In the genomic region with DNA sequence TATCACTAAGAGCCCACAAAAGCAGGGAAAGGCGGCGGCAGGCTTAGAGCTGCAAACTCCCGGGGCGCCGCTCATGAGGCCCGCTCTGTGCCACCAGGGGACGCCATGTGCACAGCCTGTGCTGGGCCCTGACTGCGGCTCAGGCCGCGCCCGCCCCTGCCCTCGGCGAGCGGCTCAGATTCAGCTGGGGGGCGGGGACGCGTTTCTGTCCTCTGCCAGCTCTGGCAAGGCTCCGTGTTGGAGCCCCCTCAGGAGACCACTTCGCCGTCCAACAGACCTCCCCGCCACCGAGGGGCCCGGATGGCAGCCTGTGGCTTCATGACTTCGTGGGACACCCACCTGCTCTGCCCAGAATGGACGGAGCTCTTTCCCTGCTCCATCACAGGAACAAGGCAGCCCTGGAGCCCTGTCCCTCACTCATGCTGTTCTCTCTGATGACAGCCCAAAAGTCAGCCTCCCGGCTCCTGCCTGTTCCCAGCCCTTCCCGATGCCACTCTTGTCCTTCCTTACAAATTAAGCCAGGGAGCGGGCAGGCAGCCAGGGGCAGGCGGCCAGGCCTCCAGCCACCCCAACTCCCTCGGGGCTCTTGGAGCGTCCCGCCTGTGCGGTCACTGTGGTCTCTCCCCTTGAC, we compare ENCODE assay signal across 1 cellular context.
TF ChIP-seq lines count a peak whose summit lies in the region.

No MANE protein-coding gene starts in this region.

TF ChIP-seq in HepG2, 621 proteins besides CTCF, POLR2A, EP300 and RAD21 (continued from another document and continues in another):
- peak; percentile 95 for TF ChIP-seq MYPOP (CRISPR knock-in tag; IDR thresholded peaks at IDR 0.05)
- 0 out of 2 replicates have a peak, but pooled peaks have one; percentile 45 for TF ChIP-seq NFATC3 (CRISPR knock-in tag; IDR thresholded peaks at IDR 0.05)
- TF ChIP-seq, protein P1, sequence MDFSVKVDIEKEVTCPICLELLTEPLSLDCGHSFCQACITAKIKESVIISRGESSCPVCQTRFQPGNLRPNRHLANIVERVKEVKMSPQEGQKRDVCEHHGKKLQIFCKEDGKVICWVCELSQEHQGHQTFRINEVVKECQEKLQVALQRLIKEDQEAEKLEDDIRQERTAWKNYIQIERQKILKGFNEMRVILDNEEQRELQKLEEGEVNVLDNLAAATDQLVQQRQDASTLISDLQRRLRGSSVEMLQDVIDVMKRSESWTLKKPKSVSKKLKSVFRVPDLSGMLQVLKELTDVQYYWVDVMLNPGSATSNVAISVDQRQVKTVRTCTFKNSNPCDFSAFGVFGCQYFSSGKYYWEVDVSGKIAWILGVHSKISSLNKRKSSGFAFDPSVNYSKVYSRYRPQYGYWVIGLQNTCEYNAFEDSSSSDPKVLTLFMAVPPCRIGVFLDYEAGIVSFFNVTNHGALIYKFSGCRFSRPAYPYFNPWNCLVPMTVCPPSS (IDR thresholded peaks at IDR 0.05) = no peak
- 0 out of 2 replicates have a peak, but pooled peaks have one; percentile 44 for TF ChIP-seq ZNF713 (CRISPR knock-in tag; IDR thresholded peaks at IDR 0.05)
- peak; percentile 65; the same call in 1 of the 2 replicates for TF ChIP-seq ZNF281 (CRISPR knock-in tag; IDR thresholded peaks at IDR 0.05; ENCODE audit: borderline replicate concordance)
- TF ChIP-seq FOXA3 (CRISPR knock-in tag; IDR thresholded peaks at IDR 0.05) = peak; percentile 40
- TF ChIP-seq, protein P2, sequence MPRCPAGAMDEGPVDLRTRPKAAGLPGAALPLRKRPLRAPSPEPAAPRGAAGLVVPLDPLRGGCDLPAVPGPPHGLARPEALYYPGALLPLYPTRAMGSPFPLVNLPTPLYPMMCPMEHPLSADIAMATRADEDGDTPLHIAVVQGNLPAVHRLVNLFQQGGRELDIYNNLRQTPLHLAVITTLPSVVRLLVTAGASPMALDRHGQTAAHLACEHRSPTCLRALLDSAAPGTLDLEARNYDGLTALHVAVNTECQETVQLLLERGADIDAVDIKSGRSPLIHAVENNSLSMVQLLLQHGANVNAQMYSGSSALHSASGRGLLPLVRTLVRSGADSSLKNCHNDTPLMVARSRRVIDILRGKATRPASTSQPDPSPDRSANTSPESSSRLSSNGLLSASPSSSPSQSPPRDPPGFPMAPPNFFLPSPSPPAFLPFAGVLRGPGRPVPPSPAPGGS (CRISPR knock-in tag; IDR thresholded peaks at IDR 0.05) = 0 out of 2 replicates have a peak, but pooled peaks have one; percentile 67
- TF ChIP-seq HNRNPLL (IDR thresholded peaks at IDR 0.05; ENCODE audit: low read depth, low read length, poor library complexity, severe bottlenecking) = peak; percentile 26
- TF ChIP-seq GATAD2A (CRISPR knock-in tag; IDR thresholded peaks at IDR 0.05) = peak; percentile 48; the same call in 1 of the 2 replicates
- peak; percentile 49; the same call in 1 of the 2 replicates for TF ChIP-seq ZFX (CRISPR knock-in tag; IDR thresholded peaks at IDR 0.05; ENCODE audit: low read depth)
- peak; percentile 51; the same call in 1 of the 2 replicates for TF ChIP-seq ZBTB38 (CRISPR knock-in tag; IDR thresholded peaks at IDR 0.05)
- TF ChIP-seq PATZ1 (CRISPR knock-in tag; IDR thresholded peaks at IDR 0.05) = peak; percentile 76
- TF ChIP-seq ZNF839 (CRISPR knock-in tag; IDR thresholded peaks at IDR 0.05; ENCODE audit: borderline replicate concordance) = 0 out of 2 replicates have a peak, but pooled peaks have one; percentile 35
- no peak for TF ChIP-seq ZSCAN31 (CRISPR knock-in tag; IDR thresholded peaks at IDR 0.05; ENCODE audit: low read depth)
- TF ChIP-seq, protein P3, sequence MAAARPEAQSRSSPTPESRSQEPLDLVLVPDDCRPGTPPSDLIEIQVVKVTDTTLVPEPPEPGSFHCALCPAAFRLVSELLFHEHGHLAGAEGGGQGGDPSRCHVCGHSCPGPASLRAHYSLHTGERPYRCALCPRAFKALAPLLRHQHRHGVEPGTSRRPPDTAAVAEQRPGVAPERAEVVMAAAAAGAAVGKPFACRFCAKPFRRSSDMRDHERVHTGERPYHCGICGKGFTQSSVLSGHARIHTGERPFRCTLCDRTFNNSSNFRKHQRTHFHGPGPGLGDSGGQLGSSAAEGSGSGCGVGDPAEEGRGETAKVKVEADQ (CRISPR knock-in tag; IDR thresholded peaks at IDR 0.05; ENCODE audit: borderline replicate concordance) = 0 out of 2 replicates have a peak, but pooled peaks have one; percentile 61
- 0 out of 2 replicates have a peak, but pooled peaks have one; percentile 41 for TF ChIP-seq ZNF605 (CRISPR knock-in tag; IDR thresholded peaks at IDR 0.05)
- peak; percentile 56 for TF ChIP-seq PHF5A (CRISPR knock-in tag; IDR thresholded peaks at IDR 0.05; ENCODE audit: low read depth, unreplicated experiment)
- TF ChIP-seq, protein P4, sequence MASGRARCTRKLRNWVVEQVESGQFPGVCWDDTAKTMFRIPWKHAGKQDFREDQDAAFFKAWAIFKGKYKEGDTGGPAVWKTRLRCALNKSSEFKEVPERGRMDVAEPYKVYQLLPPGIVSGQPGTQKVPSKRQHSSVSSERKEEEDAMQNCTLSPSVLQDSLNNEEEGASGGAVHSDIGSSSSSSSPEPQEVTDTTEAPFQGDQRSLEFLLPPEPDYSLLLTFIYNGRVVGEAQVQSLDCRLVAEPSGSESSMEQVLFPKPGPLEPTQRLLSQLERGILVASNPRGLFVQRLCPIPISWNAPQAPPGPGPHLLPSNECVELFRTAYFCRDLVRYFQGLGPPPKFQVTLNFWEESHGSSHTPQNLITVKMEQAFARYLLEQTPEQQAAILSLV (CRISPR knock-in tag; IDR thresholded peaks at IDR 0.05; ENCODE audit: borderline replicate concordance) = peak; percentile 79; the same call in 1 of the 2 replicates
- no peak for TF ChIP-seq ZNF589 (CRISPR knock-in tag; conservative IDR thresholded peaks at IDR 0.05)
- no peak for TF ChIP-seq ZBTB20 (CRISPR knock-in tag; IDR thresholded peaks at IDR 0.05; ENCODE audit: borderline replicate concordance, low read depth)
- TF ChIP-seq MYC (CRISPR knock-in tag; IDR thresholded peaks at IDR 0.05; ENCODE audit: borderline replicate concordance) = peak; percentile 65; the same call in 1 of the 2 replicates
- TF ChIP-seq ZNF549 (CRISPR knock-in tag; IDR thresholded peaks at IDR 0.05) = no peak
- TF ChIP-seq ERF (CRISPR knock-in tag; IDR thresholded peaks at IDR 0.05) = peak; percentile 49; the same call in 1 of the 2 replicates
- TF ChIP-seq ZMYM4 (CRISPR knock-in tag; IDR thresholded peaks at IDR 0.05) = peak; percentile 51
- TF ChIP-seq ZNF773 (CRISPR knock-in tag; IDR thresholded peaks at IDR 0.05; ENCODE audit: borderline replicate concordance) = no peak
- TF ChIP-seq ZNF740 (CRISPR knock-in tag; IDR thresholded peaks at IDR 0.05) = 0 out of 2 replicates have a peak, but pooled peaks have one; percentile 26
- TF ChIP-seq KLF11 (CRISPR knock-in tag; IDR thresholded peaks at IDR 0.05) = 0 out of 2 replicates have a peak, but pooled peaks have one; percentile 37
- TF ChIP-seq ZNF446 (CRISPR knock-in tag; IDR thresholded peaks at IDR 0.05) = no peak
- 0 out of 2 replicates have a peak, but pooled peaks have one; percentile 60 for TF ChIP-seq ZBED4 (CRISPR knock-in tag; IDR thresholded peaks at IDR 0.05; ENCODE audit: borderline replicate concordance)
- TF ChIP-seq CEBPB (IDR thresholded peaks at IDR 0.05; ENCODE audit: borderline replicate concordance, low read depth, low read length) = no peak
- TF ChIP-seq TGIF2 (CRISPR knock-in tag; IDR thresholded peaks at IDR 0.05) = no peak
- TF ChIP-seq ETV6 (CRISPR knock-in tag; conservative IDR thresholded peaks at IDR 0.05) = peak; percentile 58; the same call in 1 of the 2 replicates
- peak; percentile 30; the same call in 1 of the 2 replicates for TF ChIP-seq RARA (CRISPR knock-in tag; IDR thresholded peaks at IDR 0.05)
- TF ChIP-seq, protein P5, sequence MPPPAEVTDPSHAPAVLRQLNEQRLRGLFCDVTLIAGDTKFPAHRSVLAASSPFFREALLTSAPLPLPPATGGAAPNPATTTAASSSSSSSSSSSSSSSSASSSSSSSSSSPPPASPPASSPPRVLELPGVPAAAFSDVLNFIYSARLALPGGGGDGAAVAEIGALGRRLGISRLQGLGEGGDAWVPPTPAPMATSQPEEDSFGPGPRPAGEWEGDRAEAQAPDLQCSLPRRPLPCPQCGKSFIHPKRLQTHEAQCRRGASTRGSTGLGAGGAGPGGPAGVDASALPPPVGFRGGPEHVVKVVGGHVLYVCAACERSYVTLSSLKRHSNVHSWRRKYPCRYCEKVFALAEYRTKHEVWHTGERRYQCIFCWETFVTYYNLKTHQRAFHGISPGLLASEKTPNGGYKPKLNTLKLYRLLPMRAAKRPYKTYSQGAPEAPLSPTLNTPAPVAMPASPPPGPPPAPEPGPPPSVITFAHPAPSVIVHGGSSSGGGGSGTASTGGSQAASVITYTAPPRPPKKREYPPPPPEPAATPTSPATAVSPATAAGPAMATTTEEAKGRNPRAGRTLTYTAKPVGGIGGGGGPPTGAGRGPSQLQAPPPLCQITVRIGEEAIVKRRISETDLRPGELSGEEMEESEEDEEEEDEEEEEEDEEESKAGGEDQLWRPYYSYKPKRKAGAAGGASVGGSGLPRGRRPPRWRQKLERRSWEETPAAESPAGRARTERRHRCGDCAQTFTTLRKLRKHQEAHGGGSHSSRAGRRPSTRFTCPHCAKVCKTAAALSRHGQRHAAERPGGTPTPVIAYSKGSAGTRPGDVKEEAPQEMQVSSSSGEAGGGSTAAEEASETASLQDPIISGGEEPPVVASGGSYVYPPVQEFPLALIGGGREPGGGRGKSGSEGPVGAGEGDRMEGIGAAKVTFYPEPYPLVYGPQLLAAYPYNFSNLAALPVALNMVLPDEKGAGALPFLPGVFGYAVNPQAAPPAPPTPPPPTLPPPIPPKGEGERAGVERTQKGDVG (CRISPR knock-in tag; IDR thresholded peaks at IDR 0.05; ENCODE audit: borderline replicate concordance) = 0 out of 2 replicates have a peak, but pooled peaks have one; percentile 53
- no peak for TF ChIP-seq SUZ12 (IDR thresholded peaks at IDR 0.05; ENCODE audit: low read depth, low read length)
- TF ChIP-seq LCORL (IDR thresholded peaks at IDR 0.05) = no peak
- TF ChIP-seq LCORL (CRISPR knock-in tag; IDR thresholded peaks at IDR 0.05) = peak; percentile 66; the same call in 1 of the 2 replicates
- no peak for TF ChIP-seq REXO4 (CRISPR knock-in tag; IDR thresholded peaks at IDR 0.05; ENCODE audit: borderline replicate concordance)
